20 cellular contexts compared by ENCODE assay signal in the genomic region with DNA sequence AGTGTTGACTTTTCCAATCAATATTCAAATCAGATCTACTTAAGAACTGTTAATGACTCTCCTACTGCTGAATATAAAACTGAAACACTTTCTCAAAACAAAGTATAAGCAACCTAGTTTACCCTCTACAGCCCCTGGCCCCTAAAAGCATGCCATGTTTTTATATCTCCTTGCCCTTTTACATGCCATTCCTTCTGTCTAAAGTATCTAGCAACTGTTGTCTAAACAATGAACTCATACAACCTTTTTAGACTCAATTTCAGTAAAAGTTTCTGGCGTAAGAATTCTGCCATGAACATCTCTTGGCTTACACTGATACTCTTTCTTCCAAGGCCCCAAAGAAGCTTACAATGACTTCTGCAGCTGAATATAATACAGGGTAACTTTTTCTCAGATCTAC. TPM values are rescaled to one million over a fixed set of nuclear protein-coding genes. Genes with fewer than 3 reads are reported as not detected.
DNase-seq lines count a peak whose midpoint lies in the region; ATAC-seq lines count a peak whose summit lies in the region.
"Had no signal": no experiment of that assay in that cellular context is flagged by ENCODE, and none has a peak within 500 bp of the region (broad histone marks: within the 10 kb centered on the region; RNA-seq: fewer than 3 reads in every experiment).

No MANE protein-coding gene starts in this region.

- CTCF ChIA-PET in activated naive CD4-positive, alpha-beta T cell treated with anti-CD3 and anti-CD28 coated beads, Interleukin-2, amount 10 ng/mL, durations not matched to agents 7 days and 5 days (lab: Charles Lee): no interaction called here

- no peaks in the 10 kb centered on the region for H3K9me3 ChIP-seq in HUES64 (ENCODE audit: insufficient read depth, low read depth, low read length)
- H3K9me3 ChIP-seq: A549, Peyer's patch, SJCRH30 had no signal

- peak overlapping the region; percentile 8 to 15 for H3K27ac Mint-ChIP-seq in activated naive CD4-positive, alpha-beta T cell treated with anti-CD3 and anti-CD28 coated beads, Interleukin-2, amount 50 U/mL, for 72 hours
- H3K27ac Mint-ChIP-seq in activated naive CD4-positive, alpha-beta T cell treated with anti-CD3 and anti-CD28 coated beads, Interleukin-2, amount 10 ng/mL, durations not matched to agents 7 days and 5 days: no peak overlapping the region
- H3K27ac Mint-ChIP-seq in immature natural killer cell: peak overlapping the region in 5 of 6 donors; percentile 25 to 68 (median 39)
- peak overlapping the region; percentile 55 for H3K27ac Mint-ChIP-seq in stimulated activated effector memory CD8-positive, alpha-beta T cell treated with anti-CD3 and anti-CD28 coated beads, Interleukin-12 subunit alpha, Interleukin-12 subunit beta, amount 100 ng/mL, for 72 hours
- H3K27ac Mint-ChIP-seq: B cell had no signal

- H3K4me1 Mint-ChIP-seq in activated naive CD4-positive, alpha-beta T cell treated with anti-CD3 and anti-CD28 coated beads, Interleukin-2, amount 10 ng/mL, durations not matched to agents 7 days and 5 days: no peaks in the 10 kb centered on the region
- H3K4me1 Mint-ChIP-seq in immature natural killer cell: peaks cover 0 to 18% of the 10 kb centered on the region in 2 donors
- H3K4me1 Mint-ChIP-seq in stimulated activated effector memory CD8-positive, alpha-beta T cell treated with anti-CD3 and anti-CD28 coated beads, Interleukin-12 subunit alpha, Interleukin-12 subunit beta, amount 100 ng/mL, for 72 hours: no peaks in the 10 kb centered on the region
- H3K4me1 Mint-ChIP-seq: CD14-positive monocyte had no signal

- DNase-seq in activated naive CD4-positive, alpha-beta T cell treated with anti-CD3 and anti-CD28 coated beads, Interleukin-2, amount 50 U/mL, for 72 hours (ENCODE audit: low spot score in 2 of 2): no peak
- no peak for DNase-seq in activated naive CD4-positive, alpha-beta T cell treated with anti-CD3 and anti-CD28 coated beads, Interleukin-2, amount 10 ng/mL, durations not matched to agents 7 days and 5 days
- no peak for DNase-seq in immature natural killer cell
- DNase-seq in stimulated activated effector memory CD8-positive, alpha-beta T cell treated with anti-CD3 and anti-CD28 coated beads, Interleukin-12 subunit alpha, Interleukin-12 subunit beta, amount 100 ng/mL, for 72 hours (ENCODE audit: low spot score in 2 of 2): no peak
- DNase-seq in medulla oblongata (ENCODE audit: extremely low spot score): no peak
- no peak for DNase-seq in NCI-H69 (lab: John Stamatoyannopoulos, UW)
- DNase-seq: DMS53, GDM1, Karpas-422, NCI-H1694, NCI-H2081, NCI-H2171 treated with DMSO at 0.1 percent for 48 hours, NCI-H524 treated with DMSO at 0.1 percent for 48 hours, Peyer's patch, SJCRH30 had no signal

- H3K4me1 ChIP-seq in HUES64 (ENCODE audit: insufficient read depth, low read length): 0 out of 2 replicates have a peak, but pooled peaks cover 4% of the 10 kb centered on the region
- H3K4me1 ChIP-seq: A549, Peyer's patch, SJCRH30 had no signal

- H3K9me3 Mint-ChIP-seq in activated naive CD4-positive, alpha-beta T cell treated with anti-CD3 and anti-CD28 coated beads, Interleukin-2, amount 50 U/mL, for 72 hours: no peaks in the 10 kb centered on the region
- H3K9me3 Mint-ChIP-seq in activated naive CD4-positive, alpha-beta T cell treated with anti-CD3 and anti-CD28 coated beads, Interleukin-2, amount 10 ng/mL, durations not matched to agents 7 days and 5 days: no peaks in the 10 kb centered on the region
- H3K9me3 Mint-ChIP-seq in immature natural killer cell: no peaks in the 10 kb centered on the region
- H3K9me3 Mint-ChIP-seq in stimulated activated effector memory CD8-positive, alpha-beta T cell treated with anti-CD3 and anti-CD28 coated beads, Interleukin-12 subunit alpha, Interleukin-12 subunit beta, amount 100 ng/mL, for 72 hours: no peaks in the 10 kb centered on the region

- peak overlapping the region; percentile 21; the same call in 1 of the 2 replicates for H3K27ac ChIP-seq in HUES64 (ENCODE audit: low read depth, low read length)
- H3K27ac ChIP-seq: A549, Peyer's patch, SJCRH30 had no signal

- no peaks in the 10 kb centered on the region for H3K27me3 Mint-ChIP-seq in activated naive CD4-positive, alpha-beta T cell treated with anti-CD3 and anti-CD28 coated beads, Interleukin-2, amount 10 ng/mL, durations not matched to agents 7 days and 5 days
- no peaks in the 10 kb centered on the region for H3K27me3 Mint-ChIP-seq in immature natural killer cell (ENCODE audit: low read depth in 3 of 3)
- H3K27me3 Mint-ChIP-seq: B cell had no signal

- H3K36me3 ChIP-seq in HUES64 (ENCODE audit: insufficient read depth, low read length): peaks cover 87% of the 10 kb centered on the region

- no peak overlapping the region for H3K9ac ChIP-seq in HUES64 (ENCODE audit: low read depth, low read length)

- 95% methylated on average over 1 of the region's 1 CpG for WGBS in HUES64

- H3K4me3 ChIP-seq in HUES64 (ENCODE audit: low read length): no peak overlapping the region
- H3K4me3 ChIP-seq: A549, Peyer's patch, SJCRH30 had no signal

- H3K36me3 Mint-ChIP-seq in activated naive CD4-positive, alpha-beta T cell treated with anti-CD3 and anti-CD28 coated beads, Interleukin-2, amount 50 U/mL, for 72 hours: peaks cover 0 to 17% of the 10 kb centered on the region in 2 donors
- peaks cover 41% of the 10 kb centered on the region for H3K36me3 Mint-ChIP-seq in activated naive CD4-positive, alpha-beta T cell treated with anti-CD3 and anti-CD28 coated beads, Interleukin-2, amount 10 ng/mL, durations not matched to agents 7 days and 5 days
- peaks cover 22 to 53% (median 24%) of the 10 kb centered on the region in 3 donors for H3K36me3 Mint-ChIP-seq in immature natural killer cell
- H3K36me3 Mint-ChIP-seq in stimulated activated effector memory CD8-positive, alpha-beta T cell treated with anti-CD3 and anti-CD28 coated beads, Interleukin-12 subunit alpha, Interleukin-12 subunit beta, amount 100 ng/mL, for 72 hours: peaks cover 80% of the 10 kb centered on the region

- H3K27me3 ChIP-seq in HUES64 (ENCODE audit: insufficient read depth, low read length): no peaks in the 10 kb centered on the region
- H3K27me3 ChIP-seq: Peyer's patch, SJCRH30 had no signal

- H3K4me3 Mint-ChIP-seq in activated naive CD4-positive, alpha-beta T cell treated with anti-CD3 and anti-CD28 coated beads, Interleukin-2, amount 10 ng/mL, durations not matched to agents 7 days and 5 days: no peak overlapping the region
- no peak overlapping the region for H3K4me3 Mint-ChIP-seq in immature natural killer cell
- no peak overlapping the region for H3K4me3 Mint-ChIP-seq in stimulated activated effector memory CD8-positive, alpha-beta T cell treated with anti-CD3 and anti-CD28 coated beads, Interleukin-12 subunit alpha, Interleukin-12 subunit beta, amount 100 ng/mL, for 72 hours
- H3K4me3 Mint-ChIP-seq: B cell, CD14-positive monocyte had no signal

- no peak for ATAC-seq in activated naive CD4-positive, alpha-beta T cell treated with anti-CD3 and anti-CD28 coated beads, Interleukin-2, amount 50 U/mL, for 72 hours
- no peak for ATAC-seq in stimulated activated effector memory CD8-positive, alpha-beta T cell treated with anti-CD3 and anti-CD28 coated beads, Interleukin-12 subunit alpha, Interleukin-12 subunit beta, amount 100 ng/mL, for 72 hours
- ATAC-seq: A549, HCT116 had no signal

RNA-seq across cellular contexts. Expression of a gene that starts 47.8 kb away (rescaled TPM):
- under 1 TPM; 0.55 to 0.91 TPM for total RNA-seq in activated naive CD4-positive, alpha-beta T cell treated with anti-CD3 and anti-CD28 coated beads, Interleukin-2, amount 50 U/mL, for 72 hours
- polyA plus RNA-seq in HUES64 (2013, experiment 1 of 2): 1.8 TPM
- 1.1 TPM for polyA plus RNA-seq in HUES64 (2013, experiment 2 of 2)
- not detected for polyA plus RNA-seq in immature natural killer cell
- polyA plus RNA-seq: CD14-positive monocyte had no signal
